ENCODE assay signal across 25 cellular contexts in genomic region chr4:91984466-91984865, GRCh38.
"Had no signal": no experiment of that assay in that cellular context is flagged by ENCODE, and none has a peak within 500 bp of the region (broad histone marks: within the 10 kb centered on the region; RNA-seq: fewer than 3 reads in every experiment).

No MANE protein-coding gene starts in this region.

- DNase-seq: activated CD4-positive, alpha-beta memory T cell treated with anti-CD3 and anti-CD28 coated beads, Interleukin-2, amount 10 ng/mL, durations not matched to agents 7 days and 5 days; activated CD4-positive, alpha-beta T cell treated with anti-CD3 and anti-CD28 coated beads for 36 hours; activated CD4-positive, alpha-beta T cell treated with anti-CD3 and anti-CD28 coated beads, Interleukin-2, amount 10 ng/mL, durations not matched to agents 7 days and 5 days; activated CD4-positive, alpha-beta T cell treated with anti-CD3 and anti-CD28 coated beads, Interleukin-2, amount 50 U/mL, for 4 hours; activated CD4-positive, CD25-positive, alpha-beta regulatory T cell; activated CD4-positive, CD25-positive, alpha-beta regulatory T cell treated with anti-CD3 and anti-CD28 coated beads, Interleukin-2, amount 50 U/mL, for 72 hours; activated CD8-positive, alpha-beta memory T cell treated with anti-CD3 and anti-CD28 coated beads, Interleukin-2, amount 50 U/mL, for 48 hours; activated gamma-delta T cell; activated naive CD4-positive, alpha-beta T cell; activated naive CD4-positive, alpha-beta T cell treated with anti-CD3 and anti-CD28 coated beads, Interleukin-2, amount 10 ng/mL, durations not matched to agents 7 days and 5 days; activated naive CD8-positive, alpha-beta T cell treated with anti-CD3 and anti-CD28 coated beads, Interleukin-2, amount 10 ng/mL, durations not matched to agents 7 days and 5 days; activated T-cell treated with anti-CD3 and anti-CD28 coated beads for 4 hours; activated T-cell treated with anti-CD3 and anti-CD28 coated beads, Interleukin-2, amount 50 U/mL, for 24 hours; activated T-cell treated with anti-CD3 and anti-CD28 coated beads, Interleukin-2, amount 50 U/mL, for 72 hours; amniotic stem cell; anterior cingulate cortex; central memory CD4-positive, alpha-beta T cell; cerebellar nuclear complex; dorsolateral prefrontal cortex; effector memory CD4-positive, alpha-beta T cell; endodermal cell; foreskin fibroblast; glutamatergic neuron; heart left ventricle; T-helper 2 cell had no signal
